ENCODE assay signal across 10 cellular contexts in the genomic region with DNA sequence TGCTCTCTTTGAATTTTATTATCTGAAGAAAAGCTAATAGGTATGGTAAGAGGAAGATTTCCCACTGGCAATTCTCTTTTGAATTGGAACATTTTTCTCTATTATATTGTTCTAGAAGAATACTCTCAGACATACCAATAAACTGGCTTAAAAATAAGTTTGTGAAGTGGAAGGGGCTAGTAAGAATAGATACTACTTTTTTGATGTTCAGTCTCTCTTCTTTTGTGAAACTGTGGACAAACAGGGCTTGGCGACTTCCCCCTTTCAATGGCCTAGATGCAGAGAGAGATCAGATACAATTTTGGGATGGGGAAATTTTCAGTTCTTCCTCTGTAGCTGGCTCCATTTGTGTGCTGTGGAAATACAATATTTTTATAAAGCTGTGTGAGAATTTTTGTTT. TPM values are rescaled to one million over a fixed set of nuclear protein-coding genes. Genes with fewer than 3 reads are reported as not detected.
DNase-seq lines count a peak whose midpoint lies in the region; ATAC-seq and TF ChIP-seq lines count a peak whose summit lies in the region.
"Had no signal": no experiment of that assay in that cellular context is flagged by ENCODE, and none has a peak within 500 bp of the region (broad histone marks: within the 10 kb centered on the region; RNA-seq: fewer than 3 reads in every experiment).

No MANE protein-coding gene starts in this region.

- H3K36me3 Mint-ChIP-seq in activated naive CD4-positive, alpha-beta T cell treated with anti-CD3 and anti-CD28 coated beads for 36 hours (ENCODE audit: low read depth), result no peaks in the 10 kb centered on the region

- no peak overlapping the region for H3K27ac Mint-ChIP-seq in activated naive CD4-positive, alpha-beta T cell treated with anti-CD3 and anti-CD28 coated beads for 36 hours

- in situ Hi-C loops in brain microvascular endothelial cell (cut with HindIII; ENCODE audit: low pct_ligation_motif_present, low sequenced_read_pairs), result no loop called here

- H3K27me3 ChIP-seq in brain microvascular endothelial cell (replicated peaks) (no peaks in the 10 kb centered on the region), thoracic aorta (replicated peaks; ENCODE audit: insufficient read depth) (no peaks in the 10 kb centered on the region)

- H3K36me3 ChIP-seq in brain microvascular endothelial cell (replicated peaks), result no peaks in the 10 kb centered on the region
- H3K36me3 ChIP-seq in thoracic aorta, result no peaks in the 10 kb centered on the region
- H3K36me3 ChIP-seq: BLaER1 treated with 17β-estradiol and CSF1 and Interleukin-3, amounts not matched to agents 10 nM and 100 nM had no signal

- H3K4me3 ChIP-seq in brain microvascular endothelial cell (ENCODE audit: low read depth, low read length) (peak overlapping the region; percentile 74), thoracic aorta (peak overlapping the region; percentile 92)
- H3K4me3 ChIP-seq: BLaER1 treated with 17β-estradiol and CSF1 and Interleukin-3, amounts not matched to agents 10 nM and 100 nM had no signal

- ATAC-seq in thoracic aorta (ENCODE audit: insufficient number of reproducible peaks, low FRiP score, low read depth), result no peak
- no peak for ATAC-seq in GM21526 (IDR thresholded peaks at IDR 0.05; ENCODE audit: low FRiP score, unreplicated experiment)

- peak; percentile 7 for DNase-seq in NCI-H146 treated with DMSO at 0.1 percent for 48 hours (lab: John Stamatoyannopoulos, UW; ENCODE audit: unreplicated experiment)
- no peak for DNase-seq in NCI-H146 (lab: John Stamatoyannopoulos, UW)
- DNase-seq in brain microvascular endothelial cell, result no peak
- DNase-seq in kidney glomerular epithelial cell (lab: John Stamatoyannopoulos, UW), result peak; percentile 24
- no peak for DNase-seq in thoracic aorta (ENCODE audit: low spot score)
- DNase-seq in NCI-H2171 (lab: John Stamatoyannopoulos, UW), result no peak
- DNase-seq in activated naive CD4-positive, alpha-beta T cell treated with anti-CD3 and anti-CD28 coated beads for 36 hours, result no peak
- DNase-seq: T1000 had no signal

- CTCF ChIA-PET in activated naive CD4-positive, alpha-beta T cell treated with anti-CD3 and anti-CD28 coated beads for 36 hours (lab: Charles Lee), result no interaction called here

- peaks cover 7% of the 10 kb centered on the region for H3K4me1 Mint-ChIP-seq in activated naive CD4-positive, alpha-beta T cell treated with anti-CD3 and anti-CD28 coated beads for 36 hours (ENCODE audit: low read depth)

- H3K27ac ChIP-seq in brain microvascular endothelial cell, result peak overlapping the region; percentile 77
- H3K27ac ChIP-seq in thoracic aorta, result peak overlapping the region; percentile 78 to 81
- H3K27ac ChIP-seq: BLaER1 treated with 17β-estradiol and CSF1 and Interleukin-3, amounts not matched to agents 10 nM and 100 nM had no signal

- H3K9me3 ChIP-seq in thoracic aorta, result no peaks in the 10 kb centered on the region
- H3K9me3 ChIP-seq: BLaER1 treated with 17β-estradiol and CSF1 and Interleukin-3, amounts not matched to agents 10 nM and 100 nM had no signal

- H3K9me3 Mint-ChIP-seq in activated naive CD4-positive, alpha-beta T cell treated with anti-CD3 and anti-CD28 coated beads for 36 hours, result no peaks in the 10 kb centered on the region

- no peak for TF ChIP-seq CTCF in brain microvascular endothelial cell (IDR thresholded peaks at IDR 0.05; ENCODE audit: low read depth, low read length, missing control alignments)
- TF ChIP-seq CTCF in thoracic aorta (IDR thresholded peaks at IDR 0.05), result no peak

- no peak overlapping the region for H3K4me3 Mint-ChIP-seq in activated naive CD4-positive, alpha-beta T cell treated with anti-CD3 and anti-CD28 coated beads for 36 hours

- intact Hi-C loops in activated naive CD4-positive, alpha-beta T cell treated with anti-CD3 and anti-CD28 coated beads for 36 hours (cut with micrococcal nuclease), result no loop called here

- H3K4me1 ChIP-seq in thoracic aorta (ENCODE audit: control insufficient read depth in 1 of 2, low read depth in 2 of 2), result peaks cover 3 to 9% of the 10 kb centered on the region in 2 donors

- peaks cover 22% of the 10 kb centered on the region for H3K27me3 Mint-ChIP-seq in activated naive CD4-positive, alpha-beta T cell treated with anti-CD3 and anti-CD28 coated beads for 36 hours (ENCODE audit: low read depth)

RNA-seq across cellular contexts. Expression of a gene that starts 2.5 kb away (rescaled TPM):
- total RNA-seq in thoracic aorta, result 10 to 100 TPM; 50.5 to 53.1 TPM
- under 1 TPM; 0.27 to 0.31 TPM for total RNA-seq in activated naive CD4-positive, alpha-beta T cell treated with anti-CD3 and anti-CD28 coated beads for 36 hours

Comparison
In these comparisons a context has a peak if more than half of its experiments do, and no peak if none do; other contexts are left out.
1. DNase-seq: peak in NCI-H146 treated with DMSO at 0.1 percent for 48 hours (single experiment) and kidney glomerular epithelial cell (single experiment); none in NCI-H146 (single experiment), brain microvascular endothelial cell (single experiment), thoracic aorta (single experiment), NCI-H2171 (single experiment) and activated naive CD4-positive, alpha-beta T cell treated with anti-CD3 and anti-CD28 coated beads for 36 hours (single experiment).
2. RNA of a gene that starts 2.5 kb away (total RNA-seq): 50.5 to 53.1 TPM in thoracic aorta; 0.27 to 0.31 TPM in activated naive CD4-positive, alpha-beta T cell treated with anti-CD3 and anti-CD28 coated beads for 36 hours; every median in the first group is over 10 times any median in the second.